ENCODE assay signal across 1 cellular context in the genomic region with DNA sequence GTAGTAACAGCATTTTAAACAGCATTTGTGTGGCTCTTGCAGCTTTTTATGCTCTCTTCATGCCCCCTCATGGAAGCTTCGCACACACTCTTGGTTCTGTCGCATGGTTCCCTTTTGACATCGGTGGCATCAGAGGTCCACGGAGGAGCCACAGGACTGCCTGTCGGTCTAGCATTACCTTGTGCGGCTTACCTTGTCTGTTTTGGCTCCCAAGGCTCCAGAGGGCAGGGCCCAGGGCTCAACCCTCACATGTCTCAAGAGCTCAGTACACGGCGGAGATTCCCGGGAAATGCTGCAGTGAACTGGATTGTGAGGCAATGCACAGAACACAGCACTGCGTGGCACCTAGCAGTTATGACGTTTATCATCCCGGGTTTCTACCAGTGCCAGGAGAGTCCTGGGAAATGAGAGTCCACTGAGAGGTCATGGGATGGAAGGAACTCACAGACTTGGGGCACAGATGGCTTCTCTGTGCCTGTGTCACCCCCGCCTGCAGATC.
TF ChIP-seq lines count a peak whose summit lies in the region.

No MANE protein-coding gene starts in this region.

TF ChIP-seq in H1, 55 proteins besides CTCF, POLR2A, EP300 and RAD21:
- TF ChIP-seq SP4 (IDR thresholded peaks at IDR 0.05; ENCODE audit: low read length) (no peak), ATF2 (IDR thresholded peaks at IDR 0.05; ENCODE audit: low read length) (no peak), HDAC6 (IDR thresholded peaks at IDR 0.05; ENCODE audit: low read depth, low read length) (no peak), SIN3A (conservative IDR thresholded peaks at IDR 0.05 in 1 of 2, IDR thresholded peaks at IDR 0.05 in 1 of 2; ENCODE audit: low read depth in 1 of 2, low read length in 2 of 2) (no peak), MAX (IDR thresholded peaks at IDR 0.05) (no peak), SIRT6 (IDR thresholded peaks at IDR 0.05; ENCODE audit: low read length) (no peak), KDM4A (IDR thresholded peaks at IDR 0.05; ENCODE audit: low read depth, low read length, severe bottlenecking) (no peak), POU5F1 (IDR thresholded peaks at IDR 0.05; ENCODE audit: low read depth, low read length) (no peak), ZNF274 (IDR thresholded peaks at IDR 0.05; ENCODE audit: borderline replicate concordance, extremely low read depth, low read length) (no peak), RXRA (IDR thresholded peaks at IDR 0.05; ENCODE audit: insufficient read depth, low read depth, low read length) (no peak), RBBP5 (IDR thresholded peaks at IDR 0.05; ENCODE audit: borderline replicate concordance, low read depth, low read length) (no peak), ATF3 (IDR thresholded peaks at IDR 0.05; ENCODE audit: insufficient read depth, low read depth, low read length) (no peak), BCL11A (IDR thresholded peaks at IDR 0.05; ENCODE audit: low read depth in 2 of 2, low read length in 2 of 2) (no peak), POLR2AphosphoS5 (IDR thresholded peaks at IDR 0.05; ENCODE audit: low read depth, low read length) (no peak), SRF (IDR thresholded peaks at IDR 0.05; ENCODE audit: low read depth, low read length) (no peak), YY1 (IDR thresholded peaks at IDR 0.05; ENCODE audit: low read depth, low read length) (no peak), TCF12 (IDR thresholded peaks at IDR 0.05; ENCODE audit: low read depth, low read length) (no peak), GABPA (IDR thresholded peaks at IDR 0.05; ENCODE audit: borderline replicate concordance, insufficient read depth, low read length) (no peak)
- TF ChIP-seq, protein P1, sequence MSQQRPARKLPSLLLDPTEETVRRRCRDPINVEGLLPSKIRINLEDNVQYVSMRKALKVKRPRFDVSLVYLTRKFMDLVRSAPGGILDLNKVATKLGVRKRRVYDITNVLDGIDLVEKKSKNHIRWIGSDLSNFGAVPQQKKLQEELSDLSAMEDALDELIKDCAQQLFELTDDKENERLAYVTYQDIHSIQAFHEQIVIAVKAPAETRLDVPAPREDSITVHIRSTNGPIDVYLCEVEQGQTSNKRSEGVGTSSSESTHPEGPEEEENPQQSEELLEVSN (IDR thresholded peaks at IDR 0.05), result no peak
